Comparison of ENCODE assay signal across 1 cellular context in the genomic region with DNA sequence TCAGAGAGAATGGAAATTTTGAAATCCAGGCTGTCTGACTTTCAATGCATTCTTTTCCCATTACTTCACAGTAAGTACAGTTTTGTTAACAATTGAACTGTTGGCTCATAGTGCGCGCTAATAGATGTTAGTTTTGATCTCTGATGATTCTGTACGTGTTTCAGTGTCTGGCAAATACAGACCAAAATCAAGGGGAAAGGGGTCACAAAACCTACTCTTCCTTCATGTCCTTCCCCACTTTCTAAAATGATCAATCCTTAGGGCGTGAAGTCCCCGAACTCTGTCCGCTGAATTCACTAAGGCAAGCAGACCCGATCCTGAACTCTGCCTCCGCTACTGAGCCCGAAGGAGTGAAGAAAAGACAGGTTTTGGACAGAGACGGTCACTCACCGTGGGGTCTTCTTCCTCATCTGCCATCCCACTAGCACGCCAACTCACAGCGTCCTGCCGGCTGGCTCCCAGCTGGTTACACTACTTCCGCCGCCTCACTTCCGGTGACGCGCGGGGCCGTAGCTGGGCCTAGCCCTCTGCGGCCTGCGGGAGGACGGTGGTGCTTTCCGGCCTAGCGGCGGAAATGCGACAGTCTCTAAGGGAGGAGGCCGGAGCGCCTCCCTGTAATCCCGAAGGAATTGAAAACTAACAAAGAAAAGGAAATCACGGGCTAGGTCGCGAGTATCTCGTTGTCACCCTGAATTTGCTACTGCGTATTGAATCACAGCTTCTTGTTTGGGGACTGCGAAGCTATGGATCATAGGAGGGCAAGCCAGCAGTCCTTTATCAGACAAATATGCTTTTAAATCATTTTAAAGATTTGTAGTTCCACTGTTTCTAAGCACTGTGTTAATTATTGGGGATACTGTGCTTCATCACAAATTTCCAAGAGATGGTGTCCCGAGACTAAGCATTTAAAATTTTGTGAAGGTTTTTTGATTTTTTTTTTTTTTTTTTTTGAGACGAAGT.
A peak's percentile ranks its signal among the peaks of the same experiment; 100 is the strongest.
TF ChIP-seq lines count a peak whose summit lies in the region.

A gene with protein sequence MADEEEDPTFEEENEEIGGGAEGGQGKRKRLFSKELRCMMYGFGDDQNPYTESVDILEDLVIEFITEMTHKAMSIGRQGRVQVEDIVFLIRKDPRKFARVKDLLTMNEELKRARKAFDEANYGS (minus strand): TSS at position 473 of the 960 bp plus-strand sequence. CDS start 56 bp downstream, at position 417.

TF ChIP-seq in K562, 482 proteins besides CTCF, POLR2A, EP300 and RAD21 (continued from another document and continues in another):
- peak; percentile 88 for TF ChIP-seq ZBTB12 (CRISPR knock-in tag; IDR thresholded peaks at IDR 0.05)
- peak in 1 of 2 experiments; percentile 61; a peak in 1 of 4 replicates for TF ChIP-seq ZNF318 (IDR thresholded peaks at IDR 0.05; ENCODE audit: borderline replicate concordance in 1 of 2, low read depth in 1 of 2)
- TF ChIP-seq, protein P1, sequence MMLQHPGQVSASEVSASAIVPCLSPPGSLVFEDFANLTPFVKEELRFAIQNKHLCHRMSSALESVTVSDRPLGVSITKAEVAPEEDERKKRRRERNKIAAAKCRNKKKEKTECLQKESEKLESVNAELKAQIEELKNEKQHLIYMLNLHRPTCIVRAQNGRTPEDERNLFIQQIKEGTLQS (IDR thresholded peaks at IDR 0.05) = peak; percentile 42; the same call in 1 of the 2 replicates
- TF ChIP-seq, protein P1 (CRISPR knock-in tag; conservative IDR thresholded peaks at IDR 0.05) = peak; percentile 68
- no peak for TF ChIP-seq ZNF253 (CRISPR knock-in tag; conservative IDR thresholded peaks at IDR 0.05)
- TF ChIP-seq ZNF12 (CRISPR knock-in tag; IDR thresholded peaks at IDR 0.05) = no peak
- TF ChIP-seq, protein P2, sequence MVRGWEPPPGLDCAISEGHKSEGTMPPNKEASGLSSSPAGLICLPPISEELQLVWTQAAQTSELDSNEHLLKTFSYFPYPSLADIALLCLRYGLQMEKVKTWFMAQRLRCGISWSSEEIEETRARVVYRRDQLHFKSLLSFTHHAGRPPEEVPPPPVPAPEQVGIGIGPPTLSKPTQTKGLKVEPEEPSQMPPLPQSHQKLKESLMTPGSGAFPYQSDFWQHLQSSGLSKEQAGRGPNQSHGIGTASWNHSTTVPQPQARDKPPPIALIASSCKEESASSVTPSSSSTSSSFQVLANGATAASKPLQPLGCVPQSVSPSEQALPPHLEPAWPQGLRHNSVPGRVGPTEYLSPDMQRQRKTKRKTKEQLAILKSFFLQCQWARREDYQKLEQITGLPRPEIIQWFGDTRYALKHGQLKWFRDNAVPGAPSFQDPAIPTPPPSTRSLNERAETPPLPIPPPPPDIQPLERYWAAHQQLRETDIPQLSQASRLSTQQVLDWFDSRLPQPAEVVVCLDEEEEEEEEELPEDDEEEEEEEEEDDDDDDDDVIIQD (CRISPR knock-in tag; IDR thresholded peaks at IDR 0.05) = no peak
- no peak for TF ChIP-seq ZNF274 (IDR thresholded peaks at IDR 0.05; ENCODE audit: borderline replicate concordance, low read depth, low read length)
- no peak for TF ChIP-seq ZSCAN29 (IDR thresholded peaks at IDR 0.05)
- TF ChIP-seq HLTF (IDR thresholded peaks at IDR 0.05) = no peak
- no peak for TF ChIP-seq ZNF77 (CRISPR knock-in tag; IDR thresholded peaks at IDR 0.05)
- peak; percentile 96 for TF ChIP-seq POLR2AphosphoS5 (IDR thresholded peaks at IDR 0.05; ENCODE audit: control insufficient read depth, insufficient read depth, low read depth, low read length)
- TF ChIP-seq SMARCA4 (IDR thresholded peaks at IDR 0.05) = 0 out of 2 replicates have a peak, but pooled peaks have one; percentile 7
- TF ChIP-seq CSDE1 (IDR thresholded peaks at IDR 0.05) = peak in 1 of 2 experiments; percentile 48; a peak in 1 of 4 replicates
- TF ChIP-seq GTF2E2 (tag; IDR thresholded peaks at IDR 0.05) = peak; percentile 94; the same call in 1 of the 2 replicates
- TF ChIP-seq ZNF407 (IDR thresholded peaks at IDR 0.05; ENCODE audit: low read depth) = no peak; the same call in 1 of the 2 replicates
- TF ChIP-seq, protein P3, sequence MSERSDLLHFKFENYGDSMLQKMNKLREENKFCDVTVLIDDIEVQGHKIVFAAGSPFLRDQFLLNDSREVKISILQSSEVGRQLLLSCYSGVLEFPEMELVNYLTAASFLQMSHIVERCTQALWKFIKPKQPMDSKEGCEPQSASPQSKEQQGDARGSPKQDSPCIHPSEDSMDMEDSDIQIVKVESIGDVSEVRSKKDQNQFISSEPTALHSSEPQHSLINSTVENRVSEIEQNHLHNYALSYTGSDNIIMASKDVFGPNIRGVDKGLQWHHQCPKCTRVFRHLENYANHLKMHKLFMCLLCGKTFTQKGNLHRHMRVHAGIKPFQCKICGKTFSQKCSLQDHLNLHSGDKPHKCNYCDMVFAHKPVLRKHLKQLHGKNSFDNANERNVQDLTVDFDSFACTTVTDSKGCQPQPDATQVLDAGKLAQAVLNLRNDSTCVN (CRISPR knock-in tag; IDR thresholded peaks at IDR 0.05) = no peak
- TF ChIP-seq TSC22D4 (tag; IDR thresholded peaks at IDR 0.05) = no peak
- TF ChIP-seq ZNF766 (CRISPR knock-in tag; conservative IDR thresholded peaks at IDR 0.05) = 0 out of 2 replicates have a peak, but pooled peaks have one; percentile 19
- no peak for TF ChIP-seq FOXJ3 (CRISPR knock-in tag; IDR thresholded peaks at IDR 0.05)
- TF ChIP-seq, protein P4, sequence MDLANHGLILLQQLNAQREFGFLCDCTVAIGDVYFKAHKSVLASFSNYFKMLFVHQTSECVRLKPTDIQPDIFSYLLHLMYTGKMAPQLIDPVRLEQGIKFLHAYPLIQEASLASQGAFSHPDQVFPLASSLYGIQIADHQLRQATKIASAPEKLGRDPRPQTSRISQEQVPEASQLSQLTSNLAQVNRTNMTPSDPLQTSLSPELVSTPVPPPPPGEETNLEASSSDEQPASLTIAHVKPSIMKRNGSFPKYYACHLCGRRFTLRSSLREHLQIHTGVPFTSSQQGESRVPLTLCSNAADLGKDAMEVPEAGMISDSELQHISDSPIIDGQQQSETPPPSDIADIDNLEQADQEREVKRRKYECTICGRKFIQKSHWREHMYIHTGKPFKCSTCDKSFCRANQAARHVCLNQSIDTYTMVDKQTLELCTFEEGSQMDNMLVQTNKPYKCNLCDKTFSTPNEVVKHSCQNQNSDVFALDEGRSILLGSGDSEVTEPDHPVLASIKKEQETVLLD (IDR thresholded peaks at IDR 0.05) = peak; percentile 76
- no peak for TF ChIP-seq ZNF41 (CRISPR knock-in tag; conservative IDR thresholded peaks at IDR 0.05)
- peak; percentile 94 for TF ChIP-seq PHF20 (IDR thresholded peaks at IDR 0.05; ENCODE audit: partially characterized antibody)
- TF ChIP-seq SMARCB1 (IDR thresholded peaks at IDR 0.05; ENCODE audit: insufficient read length, low read depth) = no peak
- TF ChIP-seq MAZ (CRISPR knock-in tag; conservative IDR thresholded peaks at IDR 0.05 in 1 of 2, IDR thresholded peaks at IDR 0.05 in 1 of 2) = peak in 1 of 2 experiments; percentile 80
- no peak for TF ChIP-seq TEAD2 (tag; IDR thresholded peaks at IDR 0.05)
